Comparison of ENCODE assay signal across 27 cellular contexts in the genomic region with DNA sequence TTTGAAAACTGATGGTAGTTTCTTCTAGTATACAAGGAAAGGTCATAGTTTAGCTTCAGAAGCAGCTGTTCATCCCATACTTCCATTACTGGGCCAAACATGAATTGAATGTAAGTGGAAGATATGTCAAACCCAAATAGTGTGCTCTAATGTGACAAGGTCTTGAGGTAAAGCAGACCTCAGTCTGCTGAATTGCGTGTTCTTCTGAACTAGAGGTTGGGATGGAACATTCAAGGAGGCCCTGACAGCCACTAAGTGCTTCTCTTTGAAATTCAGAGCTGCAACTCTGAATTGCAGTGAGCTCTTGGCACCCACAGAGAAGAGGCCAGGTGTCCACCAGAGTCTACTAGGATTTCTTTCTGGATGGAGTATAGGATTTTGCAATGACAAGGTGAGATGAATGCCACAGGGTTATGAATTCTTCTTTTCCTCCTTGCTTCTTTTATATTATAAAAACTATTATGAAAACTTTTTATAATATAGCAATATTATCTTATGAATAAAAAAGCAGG.
"Had no signal": no experiment of that assay in that cellular context is flagged by ENCODE, and none has a peak within 500 bp of the region (broad histone marks: within the 10 kb centered on the region; RNA-seq: fewer than 3 reads in every experiment).

No MANE protein-coding gene starts in this region.

- H3K9me3 ChIP-seq: stomach, suprapubic skin, testis, thoracic aorta, thyroid gland, tibial artery, tibial nerve, transverse colon, upper lobe of left lung, upper lobe of right lung, uterus, vagina had no signal

- H3K27me3 ChIP-seq: stomach, suprapubic skin, testis, thyroid gland, tibial artery, tibial nerve, transverse colon, upper lobe of left lung, upper lobe of right lung, uterus, vagina had no signal

- ATAC-seq: stimulated activated effector memory CD8-positive, alpha-beta T cell treated with anti-CD3 and anti-CD28 coated beads, Interleukin-12 subunit alpha, Interleukin-12 subunit beta, amount 100 ng/mL, for 72 hours; stimulated activated memory B cell treated with anti-CD40 and anti-IgM and Interleukin-4, amounts not matched to agents 10 μg/mL and 1 μg/mL and 100 μg/mL, for 72 hours; stimulated activated naive B cell treated with anti-CD40 and anti-IgM and Interleukin-4, amounts not matched to agents 10 μg/mL and 1 μg/mL and 100 μg/mL, for 72 hours; stimulated activated naive CD8-positive, alpha-beta T cell treated with anti-CD3 and anti-CD28 coated beads, Interleukin-15, amount 100 ng/mL, for 72 hours; stimulated activated naive CD8-positive, alpha-beta T cell treated with anti-CD3 and anti-CD28 coated beads, Interleukin-15, Interleukin-2, amounts not matched to agents 100 U/mL and 50 U/mL, for 24 hours; upper lobe of right lung had no signal

- H3K4me3 ChIP-seq: stomach, suprapubic skin, testis, thoracic aorta, thyroid gland, tibial artery, tibial nerve, transverse colon, upper lobe of left lung, upper lobe of right lung, uterus, vagina had no signal

- H3K36me3 ChIP-seq: uterus had no signal

- H3K27ac ChIP-seq: stomach, suprapubic skin, testis, thoracic aorta, thyroid gland, tibial artery, tibial nerve, transverse colon, upper lobe of left lung, upper lobe of right lung, uterus, vagina had no signal

- FAIRE-seq: urothelium cell line had no signal

- DNase-seq: stimulated activated CD4-positive, alpha-beta T cell treated with anti-CD3 and anti-CD28 coated beads, Interleukin-2, amount 100 ng/mL, for 48 hours; stimulated activated CD4-positive, alpha-beta T cell treated with anti-CD3 and anti-CD28 coated beads, Interleukin-4, amount 100 ng/mL, for 1 hour; stimulated activated CD4-positive, alpha-beta T cell treated with anti-CD3 and anti-CD28 coated beads, Interleukin-4, amount 100 ng/mL, for 24 hours; stimulated activated CD4-positive, alpha-beta T cell treated with anti-CD3 and anti-CD28 coated beads, Interleukin-4, amount 100 ng/mL, for 4 hours; stimulated activated CD8-positive, alpha-beta memory T cell treated with anti-CD3 and anti-CD28 coated beads, Interleukin-4, amount 100 ng/mL, for 48 hours; stimulated activated naive B cell treated with anti-CD40 and anti-IgM and Interleukin-4, amounts not matched to agents 10 μg/mL and 1 μg/mL and 100 μg/mL, for 72 hours; stimulated activated naive CD4-positive, alpha-beta T cell; stimulated activated naive CD4-positive, alpha-beta T cell treated with Interleukin-2 at 50 U/mL for 16 hours; stimulated activated naive CD8-positive, alpha-beta T cell treated with anti-CD3 and anti-CD28 coated beads, Interleukin-15, amount 100 ng/mL, for 72 hours; stimulated activated naive CD8-positive, alpha-beta T cell treated with anti-CD3 and anti-CD28 coated beads, Interleukin-15, Interleukin-2, amounts not matched to agents 100 U/mL and 50 U/mL, for 24 hours; stomach; substantia nigra; testis; thyroid gland; tibial artery; transverse colon; trophoblast cell; upper lobe of left lung; upper lobe of right lung; uterus had no signal

- H3K4me1 ChIP-seq: stomach, suprapubic skin, testis, thyroid gland, tibial artery, tibial nerve, transverse colon, upper lobe of left lung, upper lobe of right lung, uterus, vagina had no signal
